Comparison of ENCODE assay signal across 9 cellular contexts in the genomic region with DNA sequence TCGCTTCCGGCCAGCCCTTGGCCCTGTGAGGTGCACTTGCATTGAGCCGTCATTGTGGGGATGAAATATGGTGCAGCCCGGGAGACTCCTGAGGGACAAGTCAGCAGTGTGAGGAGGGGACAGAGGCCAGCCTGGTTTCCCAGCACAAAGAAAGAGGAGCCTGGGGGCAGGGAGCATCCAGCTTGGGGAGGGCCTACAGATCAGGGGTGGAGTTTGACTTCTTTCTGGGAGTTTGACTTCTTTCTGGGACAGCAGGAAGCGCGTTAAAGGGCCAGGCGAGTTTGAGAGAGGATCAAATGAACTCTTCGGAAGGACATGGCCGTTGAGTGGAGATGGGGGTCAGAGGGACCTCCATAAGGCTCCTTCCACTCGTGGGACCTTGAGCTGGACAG.
DNase-seq lines count a peak whose midpoint lies in the region; ATAC-seq, FAIRE-seq and TF ChIP-seq lines count a peak whose summit lies in the region.
"Had no signal": no experiment of that assay in that cellular context is flagged by ENCODE, and none has a peak within 500 bp of the region (broad histone marks: within the 10 kb centered on the region; RNA-seq: fewer than 3 reads in every experiment).

No MANE protein-coding gene starts in this region.

- intact Hi-C loops in Panc1 (cut with micrococcal nuclease; ENCODE audit: unreplicated experiment), result no loop called here
- intact Hi-C loops in endothelial cell of umbilical vein (cut with micrococcal nuclease), result loop anchor here (1.0 kb wide), 9 partner anchors 10 to 133 kb away; a partner anchor contains a TSS
- intact Hi-C loops in right lobe of liver (cut with DNase I), result no loop called here

- BruUV-seq in Panc1 (replicated peaks; lab: Mats Ljungman, UMichigan), result no TSS peak
- no TSS peak for BruUV-seq in endothelial cell of umbilical vein (replicated peaks; lab: Mats Ljungman, UMichigan)

- POLR2A ChIA-PET in Panc1 (lab: Charles Lee), result no interaction called here
- POLR2A ChIA-PET in endothelial cell of umbilical vein (lab: Charles Lee), result interaction anchor here (1.0 to 3.0 kb wide), 3 partner anchors 10 to 91 kb away, joined by 4 to 14 read pairs (median 7); no protein-coding TSS in a partner anchor

- FAIRE-seq in endothelial cell of umbilical vein (lab: Jason Lieb, UNC), result no peak

- H3K4me2 ChIP-seq in endothelial cell of umbilical vein (ENCODE audit: insufficient read depth, low read length) (peak overlapping the region; percentile 16), smooth muscle cell (peak overlapping the region; percentile 64)

- H3K9me3 ChIP-seq in Panc1 (ENCODE audit: control insufficient read depth, insufficient read depth, low read depth, low read length) (no peaks in the 10 kb centered on the region), endothelial cell of umbilical vein (replicated peaks; ENCODE audit: control insufficient read depth, insufficient read depth, low read length) (no peaks in the 10 kb centered on the region), right lobe of liver (no peaks in the 10 kb centered on the region), smooth muscle cell (replicated peaks; ENCODE audit: low read depth) (no peaks in the 10 kb centered on the region)

- H3K79me2 ChIP-seq in endothelial cell of umbilical vein (ENCODE audit: control insufficient read depth, insufficient read depth, low read length), result no peaks in the 10 kb centered on the region
- H3K79me2 ChIP-seq in smooth muscle cell (ENCODE audit: low read depth), result no peaks in the 10 kb centered on the region

- no peaks in the 10 kb centered on the region for H3K4me1 ChIP-seq in Panc1 (ENCODE audit: control insufficient read depth, insufficient read depth, low read length)
- peaks cover 39% of the 10 kb centered on the region for H3K4me1 ChIP-seq in endothelial cell of umbilical vein (ENCODE audit: control insufficient read depth, extremely low read depth, insufficient read depth, low read length)
- no peaks in the 10 kb centered on the region for H3K4me1 ChIP-seq in right lobe of liver
- peaks cover 21% of the 10 kb centered on the region for H3K4me1 ChIP-seq in smooth muscle cell (ENCODE audit: low read depth)

- TF ChIP-seq POLR2A in endothelial cell of umbilical vein (IDR thresholded peaks at IDR 0.05; ENCODE audit: low read depth, low read length), result no peak
- no peak for TF ChIP-seq POLR2A in right lobe of liver (IDR thresholded peaks at IDR 0.05)

- H3K4me3 ChIP-seq in Panc1 (ENCODE audit: low read depth in 2 of 2, low read length in 2 of 2) (no peak overlapping the region), endothelial cell of umbilical vein (replicated peaks in 1 of 3; ENCODE audit: insufficient read depth in 1 of 3, low read depth in 1 of 3, low read length in 3 of 3) (no peak overlapping the region), right lobe of liver (no peak overlapping the region), smooth muscle cell (no peak overlapping the region)

- CTCF ChIA-PET in Panc1 (lab: Charles Lee) (interaction anchor here (0.6 kb wide), 1 partner anchor 57 kb away, joined by 7 read pairs; no protein-coding TSS in a partner anchor), endothelial cell of umbilical vein (lab: Charles Lee) (interaction anchor here (0.9 to 5.5 kb wide), 20 partner anchors 9 to 340 kb away, joined by 3 to 134 read pairs (median 4); a partner anchor contains a TSS)

- H3K9ac ChIP-seq in endothelial cell of umbilical vein (replicated peaks; ENCODE audit: extremely low read depth, insufficient read depth, low read length), result peak overlapping the region; percentile 68
- H3K9ac ChIP-seq in smooth muscle cell (ENCODE audit: low read depth), result peak overlapping the region; percentile 81

- DNase-seq in Panc1 (ENCODE audit: low read depth, low spot score), result no peak
- peak; percentile 89 for DNase-seq in endothelial cell of umbilical vein (ENCODE audit: low read depth, low spot score)
- DNase-seq in right lobe of liver, result peak in 2 of 3 donors; percentile 53 to 57
- no peak for DNase-seq in smooth muscle cell (lab: John Stamatoyannopoulos, UW; ENCODE audit: unreplicated experiment)
- DNase-seq in NCI-H345 treated with DMSO at 0.1 percent for 48 hours (lab: John Stamatoyannopoulos, UW; ENCODE audit: unreplicated experiment), result no peak
- no peak for DNase-seq in SHP77 treated with DMSO at 0.1 percent for 48 hours (lab: John Stamatoyannopoulos, UW)
- DNase-seq in activated CD4-positive, CD25-positive, alpha-beta regulatory T cell (lab: John Stamatoyannopoulos, UW), result no peak
- DNase-seq in NCI-H2081 treated with DMSO at 0.1 percent for 48 hours (lab: John Stamatoyannopoulos, UW), result no peak
- DNase-seq: OCI-M1 had no signal

- peak overlapping the region; percentile 47 for H2AFZ ChIP-seq in endothelial cell of umbilical vein (ENCODE audit: low read depth, low read length)
- peak overlapping the region; percentile 4 for H2AFZ ChIP-seq in smooth muscle cell (ENCODE audit: low read depth)

- ATAC-seq in Panc1 (0 out of 2 replicates have a peak, but pooled peaks have one; percentile 40), right lobe of liver (peak; percentile 67 to 77 (median 72))

- H3K36me3 ChIP-seq in Panc1 (ENCODE audit: control insufficient read depth, insufficient read depth, low read length) (no peaks in the 10 kb centered on the region), endothelial cell of umbilical vein (ENCODE audit: control insufficient read depth in 2 of 2, extremely low read depth in 1 of 2, insufficient read depth in 2 of 2, low read length in 2 of 2) (no peaks in the 10 kb centered on the region), right lobe of liver (no peaks in the 10 kb centered on the region), smooth muscle cell (ENCODE audit: low read depth) (no peaks in the 10 kb centered on the region)

- H3F3A ChIP-seq in smooth muscle cell (ENCODE audit: low read depth), result peaks cover 17% of the 10 kb centered on the region

- TF ChIP-seq CTCF in Panc1 (IDR thresholded peaks at IDR 0.05), result no peak
- no peak for TF ChIP-seq CTCF in endothelial cell of umbilical vein (IDR thresholded peaks at IDR 0.05; ENCODE audit: extremely low read depth in 1 of 2, insufficient read depth in 1 of 2, low read depth in 1 of 2, low read length in 2 of 2)
- no peak for TF ChIP-seq CTCF in right lobe of liver (IDR thresholded peaks at IDR 0.05)
- no peak for TF ChIP-seq CTCF in smooth muscle cell (IDR thresholded peaks at IDR 0.05; ENCODE audit: borderline replicate concordance, insufficient read depth, poor library complexity, severe bottlenecking)

- in situ Hi-C loops in Panc1 (cut with HindIII; ENCODE audit: low pct_unique_long_range_greater_than_20kb, low sequenced_read_pairs), result no loop called here

- H3K27me3 ChIP-seq in Panc1 (ENCODE audit: control insufficient read depth, insufficient read depth, low read length) (no peaks in the 10 kb centered on the region), endothelial cell of umbilical vein (ENCODE audit: control insufficient read depth in 2 of 2, insufficient read depth in 2 of 2, low read length in 2 of 2) (no peaks in the 10 kb centered on the region), right lobe of liver (no peaks in the 10 kb centered on the region), smooth muscle cell (ENCODE audit: low read depth) (no peaks in the 10 kb centered on the region)

- WGBS in right lobe of liver (ENCODE audit: insufficient coverage, low coverage, low lambda C conversion rate, missing lambda C conversion rate), result 47% methylated on average over 8 of the region's 10 CpGs
- WGBS in smooth muscle cell (ENCODE audit: low lambda C conversion rate), result 21% methylated on average over 10 of the region's 10 CpGs

- dilution Hi-C loops in endothelial cell of umbilical vein (cut with MboI; ENCODE audit: extremely low pct_ligation_motif_present, low sequenced_read_pairs), result no loop called here

- no peaks in the 10 kb centered on the region for H4K20me1 ChIP-seq in endothelial cell of umbilical vein (replicated peaks; ENCODE audit: control insufficient read depth, extremely low read depth, insufficient read depth, low read length)
- H4K20me1 ChIP-seq in smooth muscle cell (ENCODE audit: low read depth), result no peaks in the 10 kb centered on the region

- H3K9me1 ChIP-seq in endothelial cell of umbilical vein (replicated peaks; ENCODE audit: control insufficient read depth, extremely low read depth, insufficient read depth, low read length), result no peaks in the 10 kb centered on the region

- H3K27ac ChIP-seq in Panc1 (ENCODE audit: low read length), result no peak overlapping the region
- H3K27ac ChIP-seq in endothelial cell of umbilical vein (ENCODE audit: insufficient read depth, low read depth, low read length), result peak overlapping the region; percentile 85
- H3K27ac ChIP-seq in right lobe of liver, result peak overlapping the region; percentile 40 to 79 (median 55)
- H3K27ac ChIP-seq in smooth muscle cell (ENCODE audit: low read depth), result peak overlapping the region; percentile 96

TF ChIP-seq in endothelial cell of umbilical vein, 7 proteins besides CTCF, POLR2A, EP300 and RAD21:
- TF ChIP-seq, protein P1, sequence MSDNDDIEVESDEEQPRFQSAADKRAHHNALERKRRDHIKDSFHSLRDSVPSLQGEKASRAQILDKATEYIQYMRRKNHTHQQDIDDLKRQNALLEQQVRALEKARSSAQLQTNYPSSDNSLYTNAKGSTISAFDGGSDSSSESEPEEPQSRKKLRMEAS (IDR thresholded peaks at IDR 0.05; ENCODE audit: insufficient read depth, insufficient read length), result no peak
- TF ChIP-seq POLR2AphosphoS5 (IDR thresholded peaks at IDR 0.05; ENCODE audit: insufficient read depth, low read depth, low read length), result peak; percentile 43

Comparison
In these comparisons a context has a peak if more than half of its experiments do, and no peak if none do; other contexts are left out.
1. DNase-seq: peak in endothelial cell of umbilical vein (single experiment) and right lobe of liver (2 of 3); none in Panc1 (single experiment), smooth muscle cell (single experiment), NCI-H345 treated with DMSO at 0.1 percent for 48 hours (single experiment), SHP77 treated with DMSO at 0.1 percent for 48 hours (single experiment), activated CD4-positive, CD25-positive, alpha-beta regulatory T cell (0 of 4) and NCI-H2081 treated with DMSO at 0.1 percent for 48 hours (single experiment).